Comparison of ENCODE assay signal across 8 cellular contexts in the genomic region with DNA sequence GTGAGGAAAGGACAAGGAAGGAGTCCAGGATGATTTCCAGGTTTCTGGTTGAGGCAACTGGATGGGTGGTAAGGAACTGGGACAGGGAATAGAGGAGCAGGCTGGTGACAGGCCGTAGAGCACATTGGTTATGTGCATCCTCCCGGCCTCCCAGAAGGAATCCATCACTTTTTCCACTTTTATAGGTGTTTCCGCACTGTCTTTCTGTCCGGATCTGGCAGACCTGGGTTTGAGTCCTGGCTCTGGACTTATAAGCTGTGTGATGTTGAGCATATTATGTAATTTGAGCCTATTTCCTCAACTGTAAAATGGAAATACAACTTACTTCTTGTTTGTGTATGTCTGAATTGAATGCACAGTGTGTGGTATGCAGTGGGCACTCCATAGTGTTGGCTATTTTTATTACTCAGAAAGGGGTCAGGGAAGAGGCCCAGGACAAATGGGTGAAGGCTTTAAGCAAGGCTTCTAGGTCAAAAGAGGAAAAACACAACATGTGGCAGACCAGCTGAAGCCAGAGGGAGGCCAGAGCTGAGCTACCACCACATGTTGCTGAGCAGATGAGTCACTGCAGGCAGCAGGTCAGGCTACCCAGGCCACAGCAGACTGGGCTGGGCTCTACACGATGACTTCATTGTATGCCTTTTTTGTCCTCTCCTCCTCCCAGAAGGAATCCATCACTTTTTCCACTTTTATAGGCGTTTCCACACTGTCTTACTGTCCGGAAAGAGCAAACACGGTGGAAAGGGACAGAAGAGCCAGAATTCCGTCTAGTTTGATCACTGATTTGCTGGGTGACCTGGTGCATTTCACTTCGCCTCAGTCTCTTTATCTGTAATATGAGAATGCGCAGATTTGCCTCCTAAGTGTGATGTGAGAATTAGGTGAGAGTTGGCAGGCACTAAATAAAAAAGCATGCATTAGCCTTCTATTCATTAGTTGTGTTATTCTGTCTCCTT. TPM values are rescaled to one million over a fixed set of nuclear protein-coding genes. Genes with fewer than 3 reads are reported as not detected.
A peak's percentile ranks its signal among the peaks of the same experiment; 100 is the strongest.
DNase-seq lines count a peak whose midpoint lies in the region; ATAC-seq and TF ChIP-seq lines count a peak whose summit lies in the region.

No MANE protein-coding gene starts in this region.

- H3K4me3 Mint-ChIP-seq in H9 = peak overlapping the region; percentile 71 to 85
- peak overlapping the region; percentile 74 for H3K4me3 Mint-ChIP-seq in activated CD8-positive, alpha-beta T cell treated with anti-CD3 and anti-CD28 coated beads for 36 hours
- peak overlapping the region; percentile 87 to 100 (median 91) for H3K4me3 Mint-ChIP-seq in naive thymus-derived CD4-positive, alpha-beta T cell

- H3K4ac ChIP-seq in H9 (ENCODE audit: low read depth, low read length) = no peak overlapping the region

- no CpG with 5 or more reads among the region's 11 CpGs for WGBS in H9 (ENCODE audit: extremely low coverage, insufficient read length, low lambda C conversion rate)

- no peak overlapping the region for H3K18ac ChIP-seq in H9 (ENCODE audit: insufficient read length, low read depth, low read length)

- no peak overlapping the region for H3K23ac ChIP-seq in H9 (ENCODE audit: insufficient read length, low read depth, low read length)

- peak overlapping the region; percentile 83 for H2AFZ ChIP-seq in H9 (ENCODE audit: low read length)

- no peak overlapping the region for H4K8ac ChIP-seq in H9 (replicated peaks; ENCODE audit: insufficient read length, low read depth, low read length)

- H3K4me3 ChIP-seq in naive thymus-derived CD4-positive, alpha-beta T cell (ENCODE audit: low read length) = peak overlapping the region; percentile 65

- DNase-seq in DMS 273 (lab: John Stamatoyannopoulos, UW; ENCODE audit: unreplicated experiment) (peak; percentile 96), H9 (peak; percentile 79), NCI-H345 (lab: John Stamatoyannopoulos, UW) (peak; percentile 22), fibroblast of the conjunctiva (ENCODE audit: low read depth) (peak; percentile 97)
- peak; percentile 46 for DNase-seq in activated CD8-positive, alpha-beta T cell treated with anti-CD3 and anti-CD28 coated beads for 36 hours
- DNase-seq in naive thymus-derived CD4-positive, alpha-beta T cell = peak in 1 of 9 donors; percentile 30
- no peak for DNase-seq in effector CD8-positive, alpha-beta T cell (lab: John Stamatoyannopoulos, UW)

- H3K27me3 ChIP-seq in H9 (ENCODE audit: insufficient read depth, low read length) = no peaks in the 10 kb centered on the region
- no peaks in the 10 kb centered on the region for H3K27me3 ChIP-seq in naive thymus-derived CD4-positive, alpha-beta T cell (ENCODE audit: control insufficient read depth in 2 of 2, insufficient read depth in 2 of 2, low read length in 2 of 2)

- peaks cover 37% of the 10 kb centered on the region for H3K27me3 Mint-ChIP-seq in H9 (ENCODE audit: low read depth)
- H3K27me3 Mint-ChIP-seq in activated CD8-positive, alpha-beta T cell treated with anti-CD3 and anti-CD28 coated beads for 36 hours = peaks cover 2% of the 10 kb centered on the region
- H3K27me3 Mint-ChIP-seq in naive thymus-derived CD4-positive, alpha-beta T cell = peaks cover 0 to 5% (median 0%) of the 10 kb centered on the region in 5 donors

- H3K4me2 ChIP-seq in H9 (ENCODE audit: insufficient read depth, insufficient read length, low read length) = peak overlapping the region; percentile 70

- H2BK15ac ChIP-seq in H9 (ENCODE audit: low read depth, low read length) = no peak overlapping the region

- H2BK5ac ChIP-seq in H9 (ENCODE audit: insufficient read length, low read length) = no peak overlapping the region

- no peaks in the 10 kb centered on the region for H3K36me3 ChIP-seq in naive thymus-derived CD4-positive, alpha-beta T cell (ENCODE audit: control insufficient read depth in 2 of 3, insufficient read depth in 3 of 3, low read length in 3 of 3)

- no peak overlapping the region for H4K91ac ChIP-seq in H9 (ENCODE audit: insufficient read length, low read depth, low read length)

- H2AK5ac ChIP-seq in H9 (ENCODE audit: insufficient read length, low read length) = no peak overlapping the region

- CTCF ChIA-PET in activated CD8-positive, alpha-beta T cell treated with anti-CD3 and anti-CD28 coated beads for 36 hours (lab: Charles Lee) = no interaction called here
- CTCF ChIA-PET in naive thymus-derived CD4-positive, alpha-beta T cell (lab: Charles Lee) = no interaction called here

- no peak overlapping the region for H2BK12ac ChIP-seq in H9 (ENCODE audit: insufficient read length, low read depth, low read length)

- H3K14ac ChIP-seq in H9 (ENCODE audit: insufficient read depth, low read length) = no peak overlapping the region

- intact Hi-C loops in activated CD8-positive, alpha-beta T cell treated with anti-CD3 and anti-CD28 coated beads for 36 hours (cut with micrococcal nuclease) = no loop called here
- intact Hi-C loops in naive thymus-derived CD4-positive, alpha-beta T cell (cut with micrococcal nuclease) = loop anchor here (1.0 to 10.0 kb wide), 11 partner anchors 18 to 498 kb away; a partner anchor contains a TSS

- H2BK120ac ChIP-seq in H9 (ENCODE audit: low read depth, low read length, poor library complexity, severe bottlenecking) = no peak overlapping the region

- H3K56ac ChIP-seq in H9 (ENCODE audit: insufficient read length, low read depth, low read length) = no peak overlapping the region

- H3K79me2 ChIP-seq in H9 (ENCODE audit: insufficient read depth, low read length) = peaks cover 8% of the 10 kb centered on the region; the same call in 1 of the 2 replicates

- H4K20me1 ChIP-seq in H9 (ENCODE audit: control insufficient read depth, insufficient read depth, insufficient read length) = no peaks in the 10 kb centered on the region

- no peaks in the 10 kb centered on the region for H3K79me1 ChIP-seq in H9 (ENCODE audit: insufficient read depth, low read depth, low read length, poor library complexity, severe bottlenecking)

- H2BK20ac ChIP-seq in H9 (ENCODE audit: low read depth, low read length, poor library complexity, severe bottlenecking) = no peak overlapping the region

- peak overlapping the region; percentile 23 for H3K9ac ChIP-seq in H9 (ENCODE audit: extremely low read depth, insufficient read length, low read length)

- H3K9me3 ChIP-seq in H9 (ENCODE audit: control insufficient read depth, low read depth, low read length) = no peaks in the 10 kb centered on the region
- H3K9me3 ChIP-seq in naive thymus-derived CD4-positive, alpha-beta T cell (ENCODE audit: control insufficient read depth in 2 of 3, low read length in 3 of 3) = no peaks in the 10 kb centered on the region

- peaks cover 3% of the 10 kb centered on the region; the same call in 1 of the 2 replicates for H3K4me1 ChIP-seq in H9 (ENCODE audit: insufficient read depth, low read length)
- peaks cover 0 to 7% of the 10 kb centered on the region in 2 donors for H3K4me1 ChIP-seq in naive thymus-derived CD4-positive, alpha-beta T cell (ENCODE audit: control insufficient read depth in 2 of 2, insufficient read depth in 2 of 2, low read length in 2 of 2)

- H4K5ac ChIP-seq in H9 (ENCODE audit: insufficient read length, low read depth, low read length) = no peak overlapping the region

- H3K23me2 ChIP-seq in H9 (ENCODE audit: insufficient read length, low read depth, low read length, poor library complexity, severe bottlenecking) = peaks cover 6% of the 10 kb centered on the region

- peaks cover 30 to 31% of the 10 kb centered on the region in 2 experiments for H3K4me1 Mint-ChIP-seq in H9
- H3K4me1 Mint-ChIP-seq in activated CD8-positive, alpha-beta T cell treated with anti-CD3 and anti-CD28 coated beads for 36 hours (ENCODE audit: low read depth) = peaks cover 28% of the 10 kb centered on the region
- H3K4me1 Mint-ChIP-seq in naive thymus-derived CD4-positive, alpha-beta T cell = peaks cover 21 to 33% (median 26%) of the 10 kb centered on the region in 7 donors

- no peak overlapping the region for H3T11ph ChIP-seq in H9 (ENCODE audit: low read length)

- TF ChIP-seq CTCF in H9 (conservative IDR thresholded peaks at IDR 0.05) = no peak
- TF ChIP-seq CTCF in activated CD8-positive, alpha-beta T cell treated with anti-CD3 and anti-CD28 coated beads for 36 hours (IDR thresholded peaks at IDR 0.05) = no peak

- ATAC-seq in activated CD8-positive, alpha-beta T cell treated with anti-CD3 and anti-CD28 coated beads for 36 hours = peak; percentile 38
- peak; percentile 71 for ATAC-seq in naive thymus-derived CD4-positive, alpha-beta T cell
- ATAC-seq in GM18498 (IDR thresholded peaks at IDR 0.05; ENCODE audit: unreplicated experiment) = no peak

- peak overlapping the region; percentile 75 to 92 (median 90) for H3K27ac Mint-ChIP-seq in H9
- peak overlapping the region; percentile 73 for H3K27ac Mint-ChIP-seq in activated CD8-positive, alpha-beta T cell treated with anti-CD3 and anti-CD28 coated beads for 36 hours
- peak overlapping the region; percentile 10 to 87 (median 46) for H3K27ac Mint-ChIP-seq in naive thymus-derived CD4-positive, alpha-beta T cell

- no peaks in the 10 kb centered on the region for H3K9me3 Mint-ChIP-seq in H9
- no peaks in the 10 kb centered on the region for H3K9me3 Mint-ChIP-seq in activated CD8-positive, alpha-beta T cell treated with anti-CD3 and anti-CD28 coated beads for 36 hours
- no peaks in the 10 kb centered on the region for H3K9me3 Mint-ChIP-seq in naive thymus-derived CD4-positive, alpha-beta T cell

- POLR2A ChIA-PET in activated CD8-positive, alpha-beta T cell treated with anti-CD3 and anti-CD28 coated beads for 36 hours (lab: Charles Lee) = no interaction called here
- POLR2A ChIA-PET in naive thymus-derived CD4-positive, alpha-beta T cell (lab: Charles Lee) = no interaction called here

- H3K36me3 Mint-ChIP-seq in H9 (ENCODE audit: insufficient read depth in 1 of 3, low read depth in 3 of 3) = peaks cover 9 to 20% (median 17%) of the 10 kb centered on the region in 3 experiments
- peaks cover 6% of the 10 kb centered on the region for H3K36me3 Mint-ChIP-seq in activated CD8-positive, alpha-beta T cell treated with anti-CD3 and anti-CD28 coated beads for 36 hours (ENCODE audit: low read depth)
- H3K36me3 Mint-ChIP-seq in naive thymus-derived CD4-positive, alpha-beta T cell = peaks cover 0 to 10% (median 3%) of the 10 kb centered on the region in 5 donors

- no peak overlapping the region for H3K27ac ChIP-seq in H9 (ENCODE audit: insufficient read length, low read depth, low read length)
- H3K27ac ChIP-seq in naive thymus-derived CD4-positive, alpha-beta T cell (ENCODE audit: low read depth, low read length) = peak overlapping the region; percentile 26

RNA-seq across cellular contexts. Expression of a gene that starts 0.8 kb away (rescaled TPM):
- total RNA-seq in H9 (2021) = 28.8 and 29.7 TPM in 2 replicates
- 10 to 100 TPM; 18.2 to 19.5 TPM for total RNA-seq in activated CD8-positive, alpha-beta T cell treated with anti-CD3 and anti-CD28 coated beads for 36 hours
- 10 to 100 TPM in 2 of 5 experiments, 1 to 10 TPM in 3; 4.9 to 22.7 (median 7.1) TPM for total RNA-seq in naive thymus-derived CD4-positive, alpha-beta T cell
- 1 to 10 TPM; 1.1 to 2.3 TPM for polyA plus RNA-seq in naive thymus-derived CD4-positive, alpha-beta T cell

RNA-seq across cellular contexts. Expression of a gene that starts 52.2 kb away (rescaled TPM):
- total RNA-seq in H9 (2021) = 5.4 and 6.3 TPM in 2 replicates
- total RNA-seq in activated CD8-positive, alpha-beta T cell treated with anti-CD3 and anti-CD28 coated beads for 36 hours = 10 to 100 TPM; 14.7 to 16.7 TPM
- total RNA-seq in naive thymus-derived CD4-positive, alpha-beta T cell = 10 to 100 TPM in 3 of 5 experiments, 1 to 10 TPM in 2; 9.1 to 19.8 (median 12.5) TPM
- polyA plus RNA-seq in naive thymus-derived CD4-positive, alpha-beta T cell = 10 to 100 TPM; 11.8 to 14.5 TPM
